In the genomic region with DNA sequence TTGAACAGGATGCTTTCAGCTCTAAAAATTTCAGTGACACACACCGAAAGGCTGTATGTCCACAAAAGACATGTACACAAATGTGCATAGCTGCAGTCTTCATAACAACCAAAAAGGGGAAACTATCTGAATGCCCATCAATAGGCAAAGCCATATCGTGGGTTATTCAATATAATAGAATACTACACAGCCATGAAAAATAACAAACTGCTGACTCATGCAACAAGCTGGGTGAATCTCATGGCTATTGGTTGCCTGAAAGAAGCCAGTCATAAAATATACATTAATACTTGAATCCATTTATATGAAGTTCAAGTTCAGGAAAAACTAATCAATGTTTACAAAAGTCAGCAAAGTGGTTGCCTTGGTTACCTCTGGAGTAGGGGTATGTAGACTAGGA, we compare ENCODE assay signal across 3 cellular contexts.
TF ChIP-seq lines count a peak whose summit lies in the region.

No MANE protein-coding gene starts in this region.

TF ChIP-seq in HepG2, 621 proteins besides CTCF, POLR2A, EP300 and RAD21:
- TF ChIP-seq MAFK (conservative IDR thresholded peaks at IDR 0.05 in 1 of 2, IDR thresholded peaks at IDR 0.05 in 1 of 2; ENCODE audit: low read length in 2 of 2) (peak; percentile 67 to 79), ZNF841 (CRISPR knock-in tag; IDR thresholded peaks at IDR 0.05; ENCODE audit: borderline replicate concordance) (no peak), FLYWCH1 (CRISPR knock-in tag; IDR thresholded peaks at IDR 0.05) (no peak), NFE2L2 (IDR thresholded peaks at IDR 0.05; ENCODE audit: low read length) (peak; percentile 68), TRIM22 (IDR thresholded peaks at IDR 0.05) (no peak), ZNF75D (CRISPR knock-in tag; IDR thresholded peaks at IDR 0.05; ENCODE audit: borderline replicate concordance) (no peak), MAFF (IDR thresholded peaks at IDR 0.05; ENCODE audit: low read depth, low read length) (peak; percentile 58; the same call in 1 of the 2 replicates)

TF ChIP-seq in IMR-90, 13 proteins besides CTCF, POLR2A, EP300 and RAD21:
- TF ChIP-seq MAFK (IDR thresholded peaks at IDR 0.05; ENCODE audit: low read depth, low read length) (peak; percentile 64), SMC3 (IDR thresholded peaks at IDR 0.05; ENCODE audit: low read depth, low read length) (no peak), BHLHE40 (IDR thresholded peaks at IDR 0.05; ENCODE audit: low read depth, low read length) (no peak), ELK1 (IDR thresholded peaks at IDR 0.05; ENCODE audit: borderline replicate concordance, low read depth, low read length) (no peak), NFE2L2 (IDR thresholded peaks at IDR 0.05; ENCODE audit: low read depth, low read length) (peak; percentile 78)

TF ChIP-seq in K562, 482 proteins besides CTCF, POLR2A, EP300 and RAD21:
- TF ChIP-seq MAFK (IDR thresholded peaks at IDR 0.05; ENCODE audit: low read length) (peak; percentile 46; the same call in 1 of the 2 replicates), SAFB (IDR thresholded peaks at IDR 0.05; ENCODE audit: borderline replicate concordance, low read depth, low read length) (no peak), TCFL5 (CRISPR knock-in tag; conservative IDR thresholded peaks at IDR 0.05) (no peak), RFX1 (IDR thresholded peaks at IDR 0.05) (peak; percentile 31; the same call in 1 of the 2 replicates), ZNF146 (CRISPR knock-in tag; IDR thresholded peaks at IDR 0.05; ENCODE audit: unreplicated experiment) (peak; percentile 94), MAFG (tag; conservative IDR thresholded peaks at IDR 0.05) (peak; percentile 74), ZNF316 (IDR thresholded peaks at IDR 0.05) (peak; percentile 62), BCL6 (CRISPR knock-in tag; IDR thresholded peaks at IDR 0.05) (no peak), C11orf30 (IDR thresholded peaks at IDR 0.05; ENCODE audit: low read depth) (peak; percentile 41; the same call in 1 of the 2 replicates), ZNF561 (CRISPR knock-in tag; conservative IDR thresholded peaks at IDR 0.05) (no peak), RHOXF2B (CRISPR knock-in tag; conservative IDR thresholded peaks at IDR 0.05) (no peak), NFE2 (IDR thresholded peaks at IDR 0.05; ENCODE audit: low read depth) (peak; percentile 77), ZNF511 (CRISPR knock-in tag; IDR thresholded peaks at IDR 0.05) (no peak), MAFF (IDR thresholded peaks at IDR 0.05; ENCODE audit: low read length) (peak; percentile 61), RBM25 (IDR thresholded peaks at IDR 0.05; ENCODE audit: low read depth, low read length, severe bottlenecking) (peak; percentile 59), DIDO1 (tag; IDR thresholded peaks at IDR 0.05; ENCODE audit: low read depth) (no peak)
- TF ChIP-seq, protein P1, sequence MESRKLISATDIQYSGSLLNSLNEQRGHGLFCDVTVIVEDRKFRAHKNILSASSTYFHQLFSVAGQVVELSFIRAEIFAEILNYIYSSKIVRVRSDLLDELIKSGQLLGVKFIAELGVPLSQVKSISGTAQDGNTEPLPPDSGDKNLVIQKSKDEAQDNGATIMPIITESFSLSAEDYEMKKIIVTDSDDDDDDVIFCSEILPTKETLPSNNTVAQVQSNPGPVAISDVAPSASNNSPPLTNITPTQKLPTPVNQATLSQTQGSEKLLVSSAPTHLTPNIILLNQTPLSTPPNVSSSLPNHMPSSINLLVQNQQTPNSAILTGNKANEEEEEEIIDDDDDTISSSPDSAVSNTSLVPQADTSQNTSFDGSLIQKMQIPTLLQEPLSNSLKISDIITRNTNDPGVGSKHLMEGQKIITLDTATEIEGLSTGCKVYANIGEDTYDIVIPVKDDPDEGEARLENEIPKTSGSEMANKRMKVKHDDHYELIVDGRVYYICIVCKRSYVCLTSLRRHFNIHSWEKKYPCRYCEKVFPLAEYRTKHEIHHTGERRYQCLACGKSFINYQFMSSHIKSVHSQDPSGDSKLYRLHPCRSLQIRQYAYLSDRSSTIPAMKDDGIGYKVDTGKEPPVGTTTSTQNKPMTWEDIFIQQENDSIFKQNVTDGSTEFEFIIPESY (CRISPR knock-in tag; IDR thresholded peaks at IDR 0.05), result no peak
